Comparison of ENCODE assay signal across 8 cellular contexts in genomic region chr5:131171276-131171815, GRCh38. TPM values are rescaled to one million over a fixed set of nuclear protein-coding genes. Genes with fewer than 3 reads are reported as not detected.
DNase-seq lines count a peak whose midpoint lies in the region; ATAC-seq, FAIRE-seq and TF ChIP-seq lines count a peak whose summit lies in the region.

No MANE protein-coding gene starts in this region.

- TF ChIP-seq RAD21 in HepG2 (CRISPR knock-in tag; IDR thresholded peaks at IDR 0.05) = no peak

- intact Hi-C loops in HepG2 (cut with micrococcal nuclease; ENCODE audit: unreplicated experiment) = no loop called here

- H2AFZ ChIP-seq in HepG2 (ENCODE audit: low read length) = peak overlapping the region; percentile 34

- CTCF ChIA-PET in HepG2 (lab: Yijun Ruan, JAX; ENCODE audit: low intra/inter-chr PET ratio, low total read pairs) = no interaction called here

- ATAC-seq in HepG2 = peak; percentile 36
- ATAC-seq in GM21576 (IDR thresholded peaks at IDR 0.05; ENCODE audit: unreplicated experiment) = no peak

- in situ Hi-C loops in HepG2 (cut with HindIII; ENCODE audit: extremely low pct_ligation_motif_present, low pct_unique_long_range_greater_than_20kb) = loop anchor here (5.0 kb wide), 1 partner anchor 211 kb away; no protein-coding TSS in a partner anchor

- BruUV-seq in HepG2 (replicated peaks; lab: Mats Ljungman, UMichigan) = TSS peak; percentile 77

- peak overlapping the region; percentile 73 for H3K9ac ChIP-seq in HepG2 (ENCODE audit: insufficient read depth, low read depth, low read length)

- no peak for TF ChIP-seq EP300 in HepG2 (IDR thresholded peaks at IDR 0.05; ENCODE audit: low read depth in 2 of 2, low read length in 2 of 2)
- TF ChIP-seq EP300 in HepG2 (CRISPR knock-in tag; IDR thresholded peaks at IDR 0.05; ENCODE audit: borderline replicate concordance) = no peak

- H4K20me1 ChIP-seq in HepG2 (ENCODE audit: insufficient read depth, low read length) = no peaks in the 10 kb centered on the region

- WGBS in HepG2 (ENCODE audit: low lambda C conversion rate) = 0% methylated on average over 11 of the region's 11 CpGs

- peak; percentile 56 for FAIRE-seq in GM12891 (lab: Jason Lieb, UNC)
- no peak for FAIRE-seq in HepG2 (lab: Jason Lieb, UNC)

- peaks cover 11% of the 10 kb centered on the region for H3K79me2 ChIP-seq in HepG2 (ENCODE audit: insufficient read depth, low read length)

- peaks cover 34% of the 10 kb centered on the region for H3K4me1 Mint-ChIP-seq in brain

- H3K4me3 ChIP-seq in HepG2 (replicated peaks in 1 of 3; ENCODE audit: insufficient read depth in 1 of 3, low read depth in 2 of 3, low read length in 3 of 3) = peak overlapping the region; percentile 65 to 82 (median 73)

- no peaks in the 10 kb centered on the region for H3K9me3 ChIP-seq in HepG2 (ENCODE audit: low read length)

- DNase-seq in GM12891 (ENCODE audit: insufficient read length, low spot score) (no peak), NCI-H146 treated with DMSO at 0.1 percent for 48 hours (lab: John Stamatoyannopoulos, UW; ENCODE audit: unreplicated experiment) (peak; percentile 3), HepG2 (ENCODE audit: low spot score) (peak; percentile 27), NOMO-1 treated with dmso at 0.1 percent for 144 hours (lab: John Stamatoyannopoulos, UW; ENCODE audit: unreplicated experiment) (no peak), SHP77 treated with DMSO at 0.1 percent for 48 hours (lab: John Stamatoyannopoulos, UW) (no peak)

- peak overlapping the region; percentile 85 for H3K4me2 ChIP-seq in HepG2 (ENCODE audit: low read depth, low read length)

- peaks cover 16% of the 10 kb centered on the region for H3K27me3 Mint-ChIP-seq in brain

- POLR2A ChIA-PET in HepG2 (lab: Yijun Ruan, JAX) = no interaction called here

- H3K27ac ChIP-seq in HepG2 (ENCODE audit: extremely low read length, insufficient read depth, low read length) (peak overlapping the region; percentile 63), temporal lobe (ENCODE audit: low read depth, low read length) (peak overlapping the region; percentile 90)

- H3K36me3 Mint-ChIP-seq in brain = peaks cover 7% of the 10 kb centered on the region

- peaks cover 25% of the 10 kb centered on the region for H3K4me1 ChIP-seq in HepG2 (ENCODE audit: insufficient read depth, low read length)

- no peaks in the 10 kb centered on the region for H3K36me3 ChIP-seq in HepG2 (replicated peaks in 1 of 2; ENCODE audit: control insufficient read depth in 1 of 2, insufficient read depth in 2 of 2, low read length in 2 of 2)

- H3K9me3 Mint-ChIP-seq in brain = no peaks in the 10 kb centered on the region

- H3K27me3 ChIP-seq in HepG2 (ENCODE audit: control insufficient read depth in 1 of 2, insufficient read depth in 2 of 2, low read length in 2 of 2) = no peaks in the 10 kb centered on the region; a peak in 1 of 5 replicates

- peak overlapping the region; percentile 95 to 98 (median 96) for H3K4me3 Mint-ChIP-seq in brain

- TF ChIP-seq CTCF in brain (conservative IDR thresholded peaks at IDR 0.05) (no peak), HepG2 (CRISPR knock-in tag; IDR thresholded peaks at IDR 0.05) (no peak)

- no peak for TF ChIP-seq POLR2A in GM12891 (IDR thresholded peaks at IDR 0.05; ENCODE audit: low read depth, low read length)
- no peak for TF ChIP-seq POLR2A in HepG2 (IDR thresholded peaks at IDR 0.05; ENCODE audit: insufficient read depth in 1 of 2, low read depth in 2 of 2, low read length in 2 of 2)

- H3K27ac Mint-ChIP-seq in brain = peak overlapping the region; percentile 91 to 98 (median 96)

TF ChIP-seq in GM12891, 5 proteins besides CTCF, POLR2A, EP300 and RAD21:
- TF ChIP-seq POU2F2 (IDR thresholded peaks at IDR 0.05; ENCODE audit: low read depth, low read length) (no peak), TAF1 (IDR thresholded peaks at IDR 0.05; ENCODE audit: low read depth, low read length) (no peak), SPI1 (IDR thresholded peaks at IDR 0.05; ENCODE audit: low read depth, low read length) (no peak), PAX5 (IDR thresholded peaks at IDR 0.05; ENCODE audit: insufficient read depth, low read length, severe bottlenecking) (no peak), POLR2AphosphoS5 (IDR thresholded peaks at IDR 0.05; ENCODE audit: low read depth, low read length) (no peak)

TF ChIP-seq in HepG2, 621 proteins besides CTCF, POLR2A, EP300 and RAD21 (continues in another document):
- TF ChIP-seq GATAD1 (CRISPR knock-in tag; IDR thresholded peaks at IDR 0.05) = 0 out of 2 replicates have a peak, but pooled peaks have one; percentile 24
- TF ChIP-seq CCDC6 (CRISPR knock-in tag; IDR thresholded peaks at IDR 0.05) = 0 out of 2 replicates have a peak, but pooled peaks have one; percentile 26
- peak; percentile 24; the same call in 1 of the 2 replicates for TF ChIP-seq HDAC1 (CRISPR knock-in tag; IDR thresholded peaks at IDR 0.05)
- TF ChIP-seq IKZF5 (CRISPR knock-in tag; IDR thresholded peaks at IDR 0.05) = no peak
- 0 out of 2 replicates have a peak, but pooled peaks have one; percentile 10 for TF ChIP-seq ZNF501 (CRISPR knock-in tag; IDR thresholded peaks at IDR 0.05)

RNA-seq across cellular contexts. Expression of gene LYRM7, which starts 0.6 kb away (rescaled TPM):
- 8.2 TPM for polyA plus RNA-seq in GM12891 (2012; ENCODE audit: low read depth, missing spikeins)
- polyA plus RNA-seq in brain (ENCODE audit: insufficient read depth, low read depth, low replicate concordance) = 3.2 TPM
- 5.5 and 9.4 TPM in 2 replicates for total RNA-seq in HepG2 (2016; rRNA removed; fragmentation: Illumina TruSeq; extraction: Trizol)
- total RNA-seq in HepG2 (2016; cell fraction: cytosol; rRNA removed; fragmentation: Illumina TruSeq; extraction: Trizol; ENCODE audit: low read depth) = 0.71 and 0.81 TPM in 2 replicates
- total RNA-seq in HepG2 (2016; cell fraction: insoluble cytoplasmic fraction; rRNA removed; fragmentation: Illumina TruSeq; extraction: Trizol) = 6.9 and 12.8 TPM in 2 replicates
- total RNA-seq in HepG2 (2016; cell fraction: membrane; rRNA removed; fragmentation: Illumina TruSeq; extraction: Trizol) = 3.0 and 3.8 TPM in 2 replicates
- 3.4 and 5.0 TPM in 2 replicates for total RNA-seq in HepG2 (2016; cell fraction: nucleus; rRNA removed; fragmentation: Illumina TruSeq; extraction: Trizol)
- polyA plus RNA-seq in HepG2 (2011; rRNA removed) = 2.4 and 3.0 TPM in 2 replicates
- polyA plus RNA-seq in HepG2 (2011; cell fraction: cytosol; rRNA removed) = 0.94 and 2.1 TPM in 2 replicates
- polyA plus RNA-seq in HepG2 (2011; cell fraction: nucleus; rRNA removed) = 0.84 and 1.2 TPM in 2 replicates
- 4.3 and 5.5 TPM in 2 replicates for polyA plus RNA-seq in HepG2 (2012)
- polyA plus RNA-seq in HepG2 (2016; cell fraction: cytosol; fragmentation: Illumina TruSeq; extraction: Trizol; ENCODE audit: low read depth) = 1.6 and 3.5 TPM in 2 replicates
- 13.4 and 14.4 TPM in 2 replicates for polyA plus RNA-seq in HepG2 (2016; cell fraction: insoluble cytoplasmic fraction; fragmentation: Illumina TruSeq; extraction: Trizol; ENCODE audit: low read depth)
- polyA plus RNA-seq in HepG2 (2016; cell fraction: membrane; fragmentation: Illumina TruSeq; extraction: Trizol; ENCODE audit: low read depth) = 4.2 and 5.5 TPM in 2 replicates
- polyA plus RNA-seq in HepG2 (2016; cell fraction: nucleus; fragmentation: Illumina TruSeq; extraction: Trizol; ENCODE audit: insufficient read depth, low read depth) = 6.2 and 7.6 TPM in 2 replicates
- polyA minus RNA-seq in HepG2 (2011; rRNA and poly(A)+ RNA removed; ENCODE audit: low replicate concordance) = 0.54 and 1.4 TPM in 2 replicates
- polyA minus RNA-seq in HepG2 (2011; cell fraction: cytosol; rRNA and poly(A)+ RNA removed) = 2.6 and 3.2 TPM in 2 replicates
- 2.6 and 2.7 TPM in 2 replicates for polyA minus RNA-seq in HepG2 (2011; cell fraction: nucleus; rRNA and poly(A)+ RNA removed)
- 20.2 TPM for total RNA-seq in temporal lobe

RNA-seq across cellular contexts. Expression of gene HINT1, which starts 6.3 kb away (rescaled TPM):
- polyA plus RNA-seq in GM12891 (2012; ENCODE audit: low read depth, missing spikeins) = 507 TPM
- polyA plus RNA-seq in brain (ENCODE audit: insufficient read depth, low read depth, low replicate concordance) (263 TPM), HepG2 (2011; rRNA removed) (763 and 997 TPM in 2 replicates)
- total RNA-seq in HepG2 (2016; rRNA removed; fragmentation: Illumina TruSeq; extraction: Trizol) (428 and 545 TPM in 2 replicates), temporal lobe (107 TPM)
- 309 and 320 TPM in 2 replicates for total RNA-seq in HepG2 (2016; cell fraction: cytosol; rRNA removed; fragmentation: Illumina TruSeq; extraction: Trizol; ENCODE audit: low read depth)
- 423 and 560 TPM in 2 replicates for total RNA-seq in HepG2 (2016; cell fraction: insoluble cytoplasmic fraction; rRNA removed; fragmentation: Illumina TruSeq; extraction: Trizol)
- 458 and 486 TPM in 2 replicates for total RNA-seq in HepG2 (2016; cell fraction: membrane; rRNA removed; fragmentation: Illumina TruSeq; extraction: Trizol)
- 171 and 187 TPM in 2 replicates for total RNA-seq in HepG2 (2016; cell fraction: nucleus; rRNA removed; fragmentation: Illumina TruSeq; extraction: Trizol)
- 642 and 695 TPM in 2 replicates for polyA plus RNA-seq in HepG2 (2011; cell fraction: cytosol; rRNA removed)
- polyA plus RNA-seq in HepG2 (2011; cell fraction: nucleus; rRNA removed) = 195 and 281 TPM in 2 replicates
- 655 and 738 TPM in 2 replicates for polyA plus RNA-seq in HepG2 (2012)
- 408 and 481 TPM in 2 replicates for polyA plus RNA-seq in HepG2 (2016; cell fraction: cytosol; fragmentation: Illumina TruSeq; extraction: Trizol; ENCODE audit: low read depth)
- polyA plus RNA-seq in HepG2 (2016; cell fraction: insoluble cytoplasmic fraction; fragmentation: Illumina TruSeq; extraction: Trizol; ENCODE audit: low read depth) = 558 and 666 TPM in 2 replicates
- 465 and 543 TPM in 2 replicates for polyA plus RNA-seq in HepG2 (2016; cell fraction: membrane; fragmentation: Illumina TruSeq; extraction: Trizol; ENCODE audit: low read depth)
- polyA plus RNA-seq in HepG2 (2016; cell fraction: nucleus; fragmentation: Illumina TruSeq; extraction: Trizol; ENCODE audit: insufficient read depth, low read depth) = 329 and 371 TPM in 2 replicates
- polyA minus RNA-seq in HepG2 (2011; rRNA and poly(A)+ RNA removed; ENCODE audit: low replicate concordance) = 251 and 278 TPM in 2 replicates
- 130 and 157 TPM in 2 replicates for polyA minus RNA-seq in HepG2 (2011; cell fraction: cytosol; rRNA and poly(A)+ RNA removed)
- 121 and 147 TPM in 2 replicates for polyA minus RNA-seq in HepG2 (2011; cell fraction: nucleus; rRNA and poly(A)+ RNA removed)

Comparison
In these comparisons a context has a peak if more than half of its experiments do, and no peak if none do; other contexts are left out.
1. DNase-seq: peak in NCI-H146 treated with DMSO at 0.1 percent for 48 hours (single experiment) and HepG2 (single experiment); none in GM12891 (single experiment), NOMO-1 treated with dmso at 0.1 percent for 144 hours (single experiment) and SHP77 treated with DMSO at 0.1 percent for 48 hours (single experiment).